8 cellular contexts compared by ENCODE assay signal in the genomic region with DNA sequence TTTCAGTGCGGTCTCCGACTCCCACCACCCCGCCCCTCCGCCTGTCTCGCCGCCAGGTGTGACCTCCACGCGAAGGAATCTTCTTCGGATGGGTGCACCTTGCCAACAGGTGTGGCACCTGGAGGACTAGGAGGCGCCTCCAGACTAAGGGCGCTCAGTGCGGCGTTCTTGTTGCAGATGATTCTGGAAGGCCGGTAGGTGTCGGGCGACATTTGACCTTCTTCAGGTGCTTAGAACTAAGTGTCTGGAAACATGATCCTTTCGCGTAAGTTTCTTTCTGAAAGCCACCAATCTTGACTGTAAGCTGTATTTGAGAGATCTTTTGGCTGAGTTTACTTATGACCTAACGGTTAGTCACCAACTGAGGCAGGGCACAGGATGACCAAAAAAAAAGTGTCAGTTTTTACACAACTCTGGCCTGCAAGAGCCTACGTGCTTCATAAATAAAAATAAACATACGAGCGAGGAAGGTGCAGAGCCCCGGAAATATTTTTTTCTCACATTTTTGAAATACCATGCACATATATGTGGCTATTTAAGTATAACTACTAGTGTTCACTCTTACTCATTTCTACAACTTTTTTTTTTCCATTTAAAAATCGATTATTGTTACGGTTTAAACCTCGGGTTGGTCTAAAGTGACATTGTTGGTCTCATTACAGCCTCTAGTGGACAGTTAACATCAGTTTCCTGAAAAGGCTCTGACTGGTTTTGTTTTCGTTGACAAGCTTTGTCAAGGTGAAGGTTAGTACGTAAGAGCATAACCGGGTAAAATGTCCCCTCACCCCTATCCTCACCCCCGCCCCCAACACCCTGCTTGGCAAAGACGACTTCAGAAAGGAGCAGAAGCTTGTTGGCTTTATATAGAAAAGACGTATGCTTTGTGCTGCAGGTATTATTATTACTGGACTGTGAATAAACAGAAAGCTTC. TPM values are rescaled to one million over a fixed set of nuclear protein-coding genes. Genes with fewer than 3 reads are reported as not detected.
DNase-seq lines count a peak whose midpoint lies in the region; ATAC-seq and TF ChIP-seq lines count a peak whose summit lies in the region.

No MANE protein-coding gene starts in this region.

- no peak overlapping the region for H4K8ac ChIP-seq in neuronal stem cell (ENCODE audit: low read depth, low read length)

- H3K4me3 Mint-ChIP-seq in CD8-positive, alpha-beta T cell = peak overlapping the region; percentile 97

- H2AFZ ChIP-seq in neuronal stem cell (ENCODE audit: low read length) = peak overlapping the region; percentile 93

- TF ChIP-seq CTCF in CD8-positive, alpha-beta T cell (IDR thresholded peaks at IDR 0.05) = peak; percentile 59
- peak; percentile 73 for TF ChIP-seq CTCF in foreskin fibroblast (IDR thresholded peaks at IDR 0.05; ENCODE audit: low read depth, low read length)

- H3K18ac ChIP-seq in neuronal stem cell (ENCODE audit: low read length) = no peak overlapping the region

- H2BK120ac ChIP-seq in neuronal stem cell (ENCODE audit: low read depth, low read length) = no peak overlapping the region

- H3K36me3 Mint-ChIP-seq in CD8-positive, alpha-beta T cell = peaks cover 17% of the 10 kb centered on the region

- no peaks in the 10 kb centered on the region for H3K27me3 Mint-ChIP-seq in CD8-positive, alpha-beta T cell (ENCODE audit: low read depth)

- peak overlapping the region; percentile 93 for H3K27ac ChIP-seq in CD8-positive, alpha-beta T cell (ENCODE audit: low read depth, low read length)
- no peak overlapping the region for H3K27ac ChIP-seq in neuronal stem cell (replicated peaks; ENCODE audit: low read length)
- peak overlapping the region; percentile 80 for H3K27ac ChIP-seq in urinary bladder (ENCODE audit: low read depth)

- H3K79me1 ChIP-seq in neuronal stem cell (ENCODE audit: low read depth, low read length) = no peaks in the 10 kb centered on the region

- peaks cover 59% of the 10 kb centered on the region for H3K4me1 Mint-ChIP-seq in CD8-positive, alpha-beta T cell (ENCODE audit: low read depth)

- no peak overlapping the region for H4K91ac ChIP-seq in neuronal stem cell (ENCODE audit: low read depth, low read length, poor library complexity)

- peak overlapping the region; percentile 79 for H3K4me3 ChIP-seq in CD8-positive, alpha-beta T cell (ENCODE audit: low read depth, low read length)
- H3K4me3 ChIP-seq in foreskin fibroblast (ENCODE audit: low read depth in 1 of 2, low read length in 2 of 2) (peak overlapping the region; percentile 67 to 79), neuronal stem cell (ENCODE audit: low read length in 2 of 2) (peak overlapping the region; percentile 71 to 80), urinary bladder (ENCODE audit: low read depth, low read length) (peak overlapping the region; percentile 99)

- CTCF ChIA-PET in CD8-positive, alpha-beta T cell (lab: Charles Lee) = interaction anchor here (0.8 to 4.1 kb wide), 23 partner anchors 8 to 635 kb away, joined by 3 to 29 read pairs (median 4); no protein-coding TSS in a partner anchor

- no peaks in the 10 kb centered on the region for H3K9me3 ChIP-seq in CD8-positive, alpha-beta T cell (ENCODE audit: low read length)
- H3K9me3 ChIP-seq in neuronal stem cell (replicated peaks in 1 of 2; ENCODE audit: control insufficient read depth in 2 of 2, insufficient read depth in 1 of 2, low read depth in 1 of 2, low read length in 2 of 2) = no peaks in the 10 kb centered on the region

- no peak overlapping the region for H3K9ac ChIP-seq in neuronal stem cell (ENCODE audit: low read depth, low read length, poor library complexity)

- POLR2A ChIA-PET in CD8-positive, alpha-beta T cell (lab: Charles Lee) = interaction anchor here (0.6 to 3.1 kb wide), 18 partner anchors 9 to 583 kb away, joined by 3 to 23 read pairs (median 4); no protein-coding TSS in a partner anchor

- no peak overlapping the region for H3K14ac ChIP-seq in neuronal stem cell (ENCODE audit: low read length)

- no peaks in the 10 kb centered on the region for H3K27me3 ChIP-seq in CD8-positive, alpha-beta T cell (ENCODE audit: insufficient read depth, low read length)
- peaks cover 0 to 14% (median 0%) of the 10 kb centered on the region in 3 experiments for H3K27me3 ChIP-seq in neuronal stem cell (ENCODE audit: control insufficient read depth in 3 of 3, insufficient read depth in 3 of 3, low read depth in 1 of 3, low read length in 3 of 3)

- no peak overlapping the region for H2BK15ac ChIP-seq in neuronal stem cell (ENCODE audit: low read length)

- no peak overlapping the region for H3K4ac ChIP-seq in neuronal stem cell (ENCODE audit: low read length)

- peak; percentile 30 to 86 (median 59) for DNase-seq in CD8-positive, alpha-beta T cell
- DNase-seq in HPDE6-E6E7 (ENCODE audit: extremely low spot score) = peak; percentile 59
- peak; percentile 90 for DNase-seq in RPMI7951 (ENCODE audit: low read depth)
- peak; percentile 24 for DNase-seq in activated gamma-delta T cell (lab: John Stamatoyannopoulos, UW)
- peak; percentile 90 to 93 for DNase-seq in foreskin fibroblast
- peak; percentile 27 for DNase-seq in neuronal stem cell (ENCODE audit: low spot score)

- H3K4me1 ChIP-seq in CD8-positive, alpha-beta T cell (ENCODE audit: insufficient read depth, low read length) = peaks cover 30% of the 10 kb centered on the region
- H3K4me1 ChIP-seq in neuronal stem cell (ENCODE audit: control insufficient read depth in 2 of 2, insufficient read depth in 1 of 2, low read depth in 1 of 2, low read length in 2 of 2) (peaks cover 11 to 21% of the 10 kb centered on the region in 2 donors), urinary bladder (ENCODE audit: insufficient read depth) (no peaks in the 10 kb centered on the region)

- no peak overlapping the region for H2AK5ac ChIP-seq in neuronal stem cell (ENCODE audit: low read depth, low read length)

- no peak overlapping the region for H3K23ac ChIP-seq in neuronal stem cell (ENCODE audit: low read depth, low read length, poor library complexity)

- peak overlapping the region; percentile 99 for H3K27ac Mint-ChIP-seq in CD8-positive, alpha-beta T cell

- no peak overlapping the region for H2BK5ac ChIP-seq in neuronal stem cell (ENCODE audit: low read length)

- H3K9me3 Mint-ChIP-seq in CD8-positive, alpha-beta T cell = no peaks in the 10 kb centered on the region

- no peak overlapping the region for H2BK12ac ChIP-seq in neuronal stem cell (ENCODE audit: low read length)

- WGBS in neuronal stem cell (ENCODE audit: extremely low coverage in 2 of 2, insufficient read length in 2 of 2, insufficient replicate concordance in 1 of 2), 2 donors = no CpG with 5 or more reads among the region's 32 CpGs
- 1% methylated on average over 32 of the region's 32 CpGs for WGBS in urinary bladder

- intact Hi-C loops in CD8-positive, alpha-beta T cell (cut with DNase I, micrococcal nuclease) = loop anchor here (2.0 to 10.0 kb wide), 10 partner anchors 111 to 1516 kb away; a partner anchor contains a TSS

- ATAC-seq in CD8-positive, alpha-beta T cell = peak; percentile 30
- peak; percentile 36 for ATAC-seq in GM19324 (IDR thresholded peaks at IDR 0.05; ENCODE audit: low FRiP score, unreplicated experiment)

- H3K4me2 ChIP-seq in neuronal stem cell (ENCODE audit: insufficient read depth, low read length, poor library complexity, severe bottlenecking) = peak overlapping the region; percentile 98

- H3K36me3 ChIP-seq in CD8-positive, alpha-beta T cell (ENCODE audit: insufficient read depth, low read length) = no peaks in the 10 kb centered on the region
- H3K36me3 ChIP-seq in neuronal stem cell (replicated peaks in 1 of 2; ENCODE audit: control insufficient read depth in 2 of 2, insufficient read depth in 2 of 2, low read length in 2 of 2) (no peaks in the 10 kb centered on the region), urinary bladder (ENCODE audit: insufficient read depth) (no peaks in the 10 kb centered on the region)

RNA-seq across cellular contexts. Expression of a gene that starts 1.6 kb away (rescaled TPM):
- total RNA-seq in CD8-positive, alpha-beta T cell = 10 to 100 TPM; 73.3 to 81.1 TPM
- total RNA-seq in RPMI7951 (2014; rRNA removed; shearing (Covaris generic)) = 29.1 and 31.2 TPM in 2 replicates
- polyA plus RNA-seq in neuronal stem cell (2013, experiment 1 of 2) = 1.3 TPM
- 1.9 TPM for polyA plus RNA-seq in neuronal stem cell (2013, experiment 2 of 2)
- 137 TPM for total RNA-seq in urinary bladder
- 15.8 TPM for polyA plus RNA-seq in urinary bladder

Comparison
In these comparisons a context has a peak if more than half of its experiments do, and no peak if none do; other contexts are left out.
1. DNase-seq: peak in every context shown above with its lines; median percentile 92 in foreskin fibroblast; 90 in RPMI7951; 59 in CD8-positive, alpha-beta T cell; 59 in HPDE6-E6E7; 27 in neuronal stem cell; 24 in activated gamma-delta T cell.